15 cellular contexts compared by ENCODE assay signal in genomic region chr19:28377077-28377476, GRCh38.
DNase-seq lines count a peak whose midpoint lies in the region; ATAC-seq and TF ChIP-seq lines count a peak whose summit lies in the region.
"Had no signal": no experiment of that assay in that cellular context is flagged by ENCODE, and none has a peak within 500 bp of the region (broad histone marks: within the 10 kb centered on the region; RNA-seq: fewer than 3 reads in every experiment).

No MANE protein-coding gene starts in this region.

- peak; percentile 2 for DNase-seq in ELR (ENCODE audit: low read depth)
- peak; percentile 8 for DNase-seq in HT-29 (ENCODE audit: low spot score)
- DNase-seq in adipocyte (ENCODE audit: low read depth): peak; percentile 46
- DNase-seq in T1000 (lab: John Stamatoyannopoulos, UW): no peak
- no peak for DNase-seq in SKM-1 (lab: John Stamatoyannopoulos, UW; ENCODE audit: unreplicated experiment)
- DNase-seq: activated CD4-positive, alpha-beta T cell treated with anti-CD3 and anti-CD28 coated beads for 48 hours; aorta; BE2C; cerebellar nuclear complex; MV-4-11; NCI-H510A treated with DMSO at 0.1 percent for 48 hours; stimulated activated CD4-positive, alpha-beta T cell treated with anti-CD3 and anti-CD28 coated beads, Interleukin-12 subunit alpha, Interleukin-12 subunit beta, amount 100 ng/mL, for 4 hours; testis had no signal

- H3K4me1 ChIP-seq in adipocyte (ENCODE audit: control insufficient read depth, insufficient read depth, low read length) (no peaks in the 10 kb centered on the region), liver (ENCODE audit: control insufficient read depth in 4 of 4, insufficient read depth in 4 of 4, low read length in 3 of 4) (no peaks in the 10 kb centered on the region)
- H3K4me1 ChIP-seq: BE2C, testis had no signal

- H3K9ac ChIP-seq in adipocyte (ENCODE audit: low read length): no peak overlapping the region
- H3K9ac ChIP-seq in liver (ENCODE audit: low read depth in 1 of 2, low read length in 2 of 2): no peak overlapping the region

- no peak for ATAC-seq in HG03025 (IDR thresholded peaks at IDR 0.05; ENCODE audit: low FRiP score, unreplicated experiment)

- no peaks in the 10 kb centered on the region for H3K36me3 ChIP-seq in adipocyte (ENCODE audit: control insufficient read depth, insufficient read depth, low read length, severe bottlenecking)
- H3K36me3 ChIP-seq in liver (ENCODE audit: control insufficient read depth in 4 of 4, insufficient read depth in 3 of 4, low read depth in 1 of 4, low read length in 3 of 4): no peaks in the 10 kb centered on the region
- H3K36me3 ChIP-seq: BE2C had no signal

- peaks cover 10% of the 10 kb centered on the region for H3K27me3 ChIP-seq in adipocyte (replicated peaks; ENCODE audit: control insufficient read depth, insufficient read depth, low read length)
- no peaks in the 10 kb centered on the region for H3K27me3 ChIP-seq in liver (ENCODE audit: control insufficient read depth in 4 of 4, insufficient read depth in 4 of 4, low read length in 3 of 4)
- H3K27me3 ChIP-seq: BE2C, testis had no signal

- H3K4me3 ChIP-seq in adipocyte (ENCODE audit: low read length) (no peak overlapping the region), liver (ENCODE audit: low read depth in 1 of 3, low read length in 3 of 3) (no peak overlapping the region)
- H3K4me3 ChIP-seq: testis had no signal

- no peak for TF ChIP-seq RAD21 in liver (IDR thresholded peaks at IDR 0.05)

- H3K27ac ChIP-seq in liver (ENCODE audit: low read depth in 1 of 2, low read length in 2 of 2): no peak overlapping the region
- H3K27ac ChIP-seq: testis had no signal

- H3K9me3 ChIP-seq in adipocyte (ENCODE audit: control insufficient read depth, low read length) (no peaks in the 10 kb centered on the region), liver (ENCODE audit: control insufficient read depth in 4 of 4, low read length in 3 of 4) (no peaks in the 10 kb centered on the region)
- H3K9me3 ChIP-seq: BE2C, testis had no signal

- WGBS in liver: 38% methylated on average over 9 of the region's 9 CpGs

- TF ChIP-seq CTCF in liver (IDR thresholded peaks at IDR 0.05; ENCODE audit: low read depth, low read length, missing input control): no peak

TF ChIP-seq in liver, 16 proteins besides CTCF, POLR2A, EP300 and RAD21:
- peak; percentile 97 for TF ChIP-seq REST (IDR thresholded peaks at IDR 0.05)
- TF ChIP-seq FOXA1 (IDR thresholded peaks at IDR 0.05): no peak

Comparison
In these comparisons a context has a peak if more than half of its experiments do, and no peak if none do; other contexts are left out.
1. DNase-seq: peak in ELR (single experiment), HT-29 (single experiment) and adipocyte (single experiment); none in T1000 (single experiment) and SKM-1 (single experiment).